ENCODE assay signal across 18 cellular contexts in the genomic region with DNA sequence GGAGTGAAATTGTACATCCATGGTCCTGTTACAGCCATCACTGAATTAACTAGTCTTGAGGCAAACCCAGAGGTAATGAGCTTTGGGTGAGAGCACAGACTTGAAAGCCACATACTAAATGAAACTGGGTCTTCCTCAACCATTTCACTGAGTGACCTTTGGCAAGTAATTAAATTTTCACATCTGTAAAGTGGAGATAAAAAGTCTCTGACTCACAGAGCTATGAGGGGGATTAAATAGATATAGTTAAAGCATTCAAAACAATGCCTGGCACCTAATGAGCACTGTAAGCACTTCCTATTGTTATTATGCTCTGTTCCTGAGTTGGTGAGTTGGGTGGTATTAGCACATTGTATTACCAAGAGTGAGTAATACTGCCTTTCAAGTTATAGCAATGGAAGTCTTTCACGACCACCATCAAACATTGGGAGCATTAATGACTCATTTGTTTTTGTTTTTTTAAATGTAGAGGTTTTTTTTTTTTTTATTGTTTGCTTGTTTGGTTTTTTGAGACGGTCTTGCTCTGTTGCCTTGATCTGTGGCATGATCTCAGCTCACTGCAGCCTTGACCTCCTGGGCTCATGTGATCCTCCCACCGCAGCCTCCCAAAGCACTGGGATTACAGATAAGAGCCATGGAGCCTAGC. TPM values are rescaled to one million over a fixed set of nuclear protein-coding genes. Genes with fewer than 3 reads are reported as not detected.
DNase-seq lines count a peak whose midpoint lies in the region; ATAC-seq and TF ChIP-seq lines count a peak whose summit lies in the region.
"Had no signal": no experiment of that assay in that cellular context is flagged by ENCODE, and none has a peak within 500 bp of the region (broad histone marks: within the 10 kb centered on the region; RNA-seq: fewer than 3 reads in every experiment).

No MANE protein-coding gene starts in this region.

- H3K4me3 Mint-ChIP-seq in activated T-cell treated with anti-CD3 and anti-CD28 coated beads, Interleukin-2, amount 50 U/mL, for 24 hours: no peak overlapping the region
- H3K4me3 Mint-ChIP-seq: B cell had no signal

- no peaks in the 10 kb centered on the region for H3K9me3 Mint-ChIP-seq in activated T-cell treated with anti-CD3 and anti-CD28 coated beads, Interleukin-2, amount 50 U/mL, for 24 hours

- no peak overlapping the region for H3K4me3 ChIP-seq in A673 (ENCODE audit: low read depth, low read length, poor library complexity, severe bottlenecking)
- no peak overlapping the region for H3K4me3 ChIP-seq in dorsolateral prefrontal cortex
- H3K4me3 ChIP-seq: suprapubic skin had no signal

- intact Hi-C loops in A673 (cut with micrococcal nuclease; ENCODE audit: unreplicated experiment): no loop called here
- intact Hi-C loops in dorsolateral prefrontal cortex (cut with DNase I): no loop called here

- H3K27me3 Mint-ChIP-seq in activated T-cell treated with anti-CD3 and anti-CD28 coated beads, Interleukin-2, amount 50 U/mL, for 24 hours: no peaks in the 10 kb centered on the region
- H3K27me3 Mint-ChIP-seq: B cell, progenitor cell of endocrine pancreas had no signal

- CTCF ChIA-PET in A673 (lab: Charles Lee): no interaction called here

- no TSS peak for BruUV-seq in A673 (replicated peaks; lab: Mats Ljungman, UMichigan)

- H3K4me1 Mint-ChIP-seq in activated T-cell treated with anti-CD3 and anti-CD28 coated beads, Interleukin-2, amount 50 U/mL, for 24 hours (ENCODE audit: low read depth): peaks cover 7% of the 10 kb centered on the region
- H3K4me1 Mint-ChIP-seq: B cell had no signal

- peak; percentile 25 for DNase-seq in A673 (ENCODE audit: low spot score)
- peak in 64 of 76 experiments; percentile 9 to 93 (median 54) for DNase-seq in HUDEP-2 (lab: John Stamatoyannopoulos, UW; ENCODE audit: unreplicated experiment in 76 of 76)
- peak; percentile 16 for DNase-seq in astrocyte of the hippocampus (ENCODE audit: low read depth, low spot score)
- DNase-seq in left lobe of liver (ENCODE audit: low spot score): no peak
- DNase-seq in NOMO-1 treated with DMSO at 0.1 percent for 48 hours (lab: John Stamatoyannopoulos, UW; ENCODE audit: unreplicated experiment): no peak
- no peak for DNase-seq in dorsolateral prefrontal cortex
- no peak for DNase-seq in activated T-cell treated with anti-CD3 and anti-CD28 coated beads, Interleukin-2, amount 50 U/mL, for 24 hours
- DNase-seq: activated naive CD4-positive, alpha-beta T cell; brain microvascular endothelial cell; effector memory CD4-positive, alpha-beta T cell; HCEC 1CT; islet precursor cell; MM.1S; NCI-H2081 had no signal

- H3K27ac ChIP-seq in A673 (ENCODE audit: low read depth, low read length, poor library complexity, severe bottlenecking): no peak overlapping the region
- no peak overlapping the region for H3K27ac ChIP-seq in dorsolateral prefrontal cortex
- H3K27ac ChIP-seq: brain microvascular endothelial cell, suprapubic skin had no signal

- TF ChIP-seq CTCF in A673 (conservative IDR thresholded peaks at IDR 0.05; ENCODE audit: low read depth, low read length) (no peak), dorsolateral prefrontal cortex (IDR thresholded peaks at IDR 0.05 in 54 of 56, conservative IDR thresholded peaks at IDR 0.05 in 2 of 56; ENCODE audit: low read depth in 1 of 56, partially characterized antibody in 56 of 56) (no peak)

- ATAC-seq in left lobe of liver (peak; percentile 9), HG02970 (IDR thresholded peaks at IDR 0.05; ENCODE audit: low FRiP score, unreplicated experiment) (no peak)

- no peaks in the 10 kb centered on the region for H3K36me3 ChIP-seq in A673 (ENCODE audit: insufficient read depth, low read length, poor library complexity, severe bottlenecking)
- H3K36me3 ChIP-seq: brain microvascular endothelial cell, suprapubic skin had no signal

- POLR2A ChIA-PET in A673 (lab: Charles Lee; ENCODE audit: low non-redundant PET): no interaction called here

- H3K36me3 Mint-ChIP-seq in activated T-cell treated with anti-CD3 and anti-CD28 coated beads, Interleukin-2, amount 50 U/mL, for 24 hours (ENCODE audit: low read depth): peaks cover 16% of the 10 kb centered on the region

- no peak overlapping the region for H3K27ac Mint-ChIP-seq in activated T-cell treated with anti-CD3 and anti-CD28 coated beads, Interleukin-2, amount 50 U/mL, for 24 hours
- H3K27ac Mint-ChIP-seq: B cell, progenitor cell of endocrine pancreas had no signal

- no peaks in the 10 kb centered on the region for H3K4me1 ChIP-seq in A673 (ENCODE audit: insufficient read depth, low read length, poor library complexity, severe bottlenecking)

- no peaks in the 10 kb centered on the region for H3K9me3 ChIP-seq in A673 (ENCODE audit: low read depth, low read length, poor library complexity, severe bottlenecking)
- H3K9me3 ChIP-seq: suprapubic skin had no signal

- no peaks in the 10 kb centered on the region for H3K27me3 ChIP-seq in A673 (replicated peaks; ENCODE audit: insufficient read depth, low read depth, low read length, poor library complexity)
- H3K27me3 ChIP-seq in dorsolateral prefrontal cortex: no peaks in the 10 kb centered on the region
- H3K27me3 ChIP-seq: brain microvascular endothelial cell, suprapubic skin had no signal

RNA-seq across cellular contexts. Expression of gene STRN3, which starts 12.5 kb away (rescaled TPM):
- total RNA-seq in A673 (2021) (40.2 and 44.2 TPM in 2 replicates), left lobe of liver (19.7 TPM), dorsolateral prefrontal cortex (10 to 100 TPM; 31.8 to 57.2 (median 44.6) TPM)

RNA-seq across cellular contexts. Expression of gene AP4S1, which starts 13.2 kb away (rescaled TPM):
- total RNA-seq in A673 (2021) (8.3 and 8.6 TPM in 2 replicates), left lobe of liver (1.9 TPM), dorsolateral prefrontal cortex (10 to 100 TPM; 15.4 to 37.5 (median 26.1) TPM)

Comparison
In these comparisons a context has a peak if more than half of its experiments do, and no peak if none do; other contexts are left out.
1. DNase-seq: peak in A673 (single experiment), HUDEP-2 (64 of 76) and astrocyte of the hippocampus (single experiment); none in left lobe of liver (single experiment), NOMO-1 treated with DMSO at 0.1 percent for 48 hours (single experiment), dorsolateral prefrontal cortex (0 of 10) and activated T-cell treated with anti-CD3 and anti-CD28 coated beads, Interleukin-2, amount 50 U/mL, for 24 hours (single experiment).